ENCODE assay signal across 8 cellular contexts in the genomic region with DNA sequence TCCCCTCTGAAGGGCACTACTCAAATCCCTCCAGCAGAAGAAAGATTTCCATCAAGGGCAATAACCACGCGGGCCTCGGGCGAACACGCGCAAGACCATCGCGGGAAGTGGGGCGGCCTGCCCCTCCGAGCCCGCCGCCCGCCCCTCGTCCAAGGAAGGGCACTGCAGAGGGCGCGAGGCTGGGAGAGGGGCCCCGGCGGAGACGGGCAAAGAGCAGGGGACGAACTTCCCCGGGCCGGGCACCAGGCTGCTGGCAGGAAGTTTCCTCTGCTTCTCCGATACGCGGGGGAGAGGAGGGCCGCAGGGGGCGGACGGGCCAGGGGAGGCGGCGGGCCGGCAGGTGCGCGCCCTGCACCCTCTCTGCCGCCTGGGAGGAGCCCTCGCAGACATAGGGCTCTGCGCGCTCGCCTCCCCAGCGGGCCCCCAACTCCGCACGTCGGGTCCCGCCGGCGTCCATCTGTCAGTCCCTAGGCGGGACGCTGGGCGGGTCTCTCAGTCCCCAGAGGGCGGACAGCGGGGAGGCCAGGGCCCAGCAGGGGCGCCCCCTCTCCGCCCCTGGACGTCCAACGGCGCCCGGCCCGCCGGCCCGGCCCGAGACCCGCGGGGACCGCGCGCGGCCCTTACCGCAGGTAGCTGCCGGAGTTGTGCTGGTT. TPM values are rescaled to one million over a fixed set of nuclear protein-coding genes. Genes with fewer than 3 reads are reported as not detected.
DNase-seq lines count a peak whose midpoint lies in the region; ATAC-seq and TF ChIP-seq lines count a peak whose summit lies in the region.

No MANE protein-coding gene starts in this region.

- DNase-seq in dorsolateral prefrontal cortex (no peak), dermis blood vessel endothelial cell (no peak), T1000 (lab: John Stamatoyannopoulos, UW) (no peak), caudate nucleus (lab: John Stamatoyannopoulos, UW) (no peak)
- no peak for DNase-seq in natural killer cell treated with Interleukin-12 subunit alpha and Interleukin-12 subunit beta and Interleukin-15 and Interleukin-18, amount 100 ng/mL, for 72 hours (ENCODE audit: low spot score)

- no peak overlapping the region for H3K27ac ChIP-seq in HUES6 (ENCODE audit: low read depth, low read length)
- no peak overlapping the region for H3K27ac ChIP-seq in dorsolateral prefrontal cortex
- H3K27ac ChIP-seq in caudate nucleus (ENCODE audit: low read depth, low read length): no peak overlapping the region

- no peaks in the 10 kb centered on the region for H3K36me3 ChIP-seq in HUES6 (ENCODE audit: control insufficient read depth, insufficient read depth, low read length)

- peaks cover 0 to 6% of the 10 kb centered on the region in 2 donors for H3K4me1 Mint-ChIP-seq in natural killer cell treated with Interleukin-12 subunit alpha and Interleukin-12 subunit beta and Interleukin-15 and Interleukin-18, amount 100 ng/mL, for 72 hours (ENCODE audit: low read depth in 2 of 2)

- no peak for TF ChIP-seq CTCF in dorsolateral prefrontal cortex (IDR thresholded peaks at IDR 0.05 in 54 of 56, conservative IDR thresholded peaks at IDR 0.05 in 2 of 56; ENCODE audit: low read depth in 1 of 56, partially characterized antibody in 56 of 56)

- H3K4me3 ChIP-seq in HUES6 (ENCODE audit: low read depth, low read length): peak overlapping the region; percentile 70
- H3K4me3 ChIP-seq in dorsolateral prefrontal cortex: peak overlapping the region; percentile 7 to 67 (median 48)

- peaks cover 16% of the 10 kb centered on the region; the same call in 1 of the 2 replicates for H3K4me1 ChIP-seq in HUES6 (ENCODE audit: control insufficient read depth, insufficient read depth, low read length)

- H3K4me3 Mint-ChIP-seq in natural killer cell treated with Interleukin-12 subunit alpha and Interleukin-12 subunit beta and Interleukin-15 and Interleukin-18, amount 100 ng/mL, for 72 hours: peak overlapping the region; percentile 67

- intact Hi-C loops in dorsolateral prefrontal cortex (cut with DNase I): no loop called here

- no peak overlapping the region for H3K27ac Mint-ChIP-seq in natural killer cell treated with Interleukin-12 subunit alpha and Interleukin-12 subunit beta and Interleukin-15 and Interleukin-18, amount 100 ng/mL, for 72 hours

- H3K9ac ChIP-seq in HUES6 (ENCODE audit: low read length): peak overlapping the region; percentile 46

- TF ChIP-seq POLR2A in GM18505 (IDR thresholded peaks at IDR 0.05; ENCODE audit: borderline replicate concordance, extremely low read depth, insufficient read depth, insufficient read length): no peak

- ATAC-seq in GM18505 (IDR thresholded peaks at IDR 0.05; ENCODE audit: unreplicated experiment): peak; percentile 30
- peak; percentile 31 to 64 for ATAC-seq in natural killer cell treated with Interleukin-12 subunit alpha and Interleukin-12 subunit beta and Interleukin-15 and Interleukin-18, amount 100 ng/mL, for 72 hours
- ATAC-seq in GM21717 (IDR thresholded peaks at IDR 0.05; ENCODE audit: unreplicated experiment): no peak

- H3K9me3 Mint-ChIP-seq in natural killer cell treated with Interleukin-12 subunit alpha and Interleukin-12 subunit beta and Interleukin-15 and Interleukin-18, amount 100 ng/mL, for 72 hours: no peaks in the 10 kb centered on the region

- H3K27me3 Mint-ChIP-seq in natural killer cell treated with Interleukin-12 subunit alpha and Interleukin-12 subunit beta and Interleukin-15 and Interleukin-18, amount 100 ng/mL, for 72 hours: peaks cover 16 to 30% of the 10 kb centered on the region in 2 donors

- no peaks in the 10 kb centered on the region for H3K36me3 Mint-ChIP-seq in natural killer cell treated with Interleukin-12 subunit alpha and Interleukin-12 subunit beta and Interleukin-15 and Interleukin-18, amount 100 ng/mL, for 72 hours

- H3K27me3 ChIP-seq in HUES6 (ENCODE audit: control insufficient read depth, insufficient read depth, low read length) (peaks cover 46% of the 10 kb centered on the region), dorsolateral prefrontal cortex (peaks cover 0 to 45% (median 25%) of the 10 kb centered on the region in 45 donors)

- H3K9me3 ChIP-seq in HUES6 (ENCODE audit: control insufficient read depth, insufficient read depth, low read depth, low read length): no peaks in the 10 kb centered on the region

RNA-seq across cellular contexts. Expression of a gene that starts 0.5 kb away (rescaled TPM):
- total RNA-seq in dorsolateral prefrontal cortex (1 to 10 TPM in 62 of 120 experiments, under 1 TPM in 57, not detected in 1; 0.06 to 5.9 (median 1.0) TPM), dermis blood vessel endothelial cell (0.28 and 0.51 TPM in 2 replicates)
- under 1 TPM; 0.19 to 0.33 TPM for total RNA-seq in natural killer cell treated with Interleukin-12 subunit alpha and Interleukin-12 subunit beta and Interleukin-15 and Interleukin-18, amount 100 ng/mL, for 72 hours
